In genomic region chr2:28951910-28952805, GRCh38 we compare ENCODE assay signal across 1 cellular context.
TF ChIP-seq lines count a peak whose summit lies in the region.

No MANE protein-coding gene starts in this region.

TF ChIP-seq in liver, 16 proteins besides CTCF, POLR2A, EP300 and RAD21 (continued from another document):
- peak; percentile 57 for TF ChIP-seq TAF1 (conservative IDR thresholded peaks at IDR 0.05)
- peak in 1 of 2 donors; percentile 69 for TF ChIP-seq EGR1 (IDR thresholded peaks at IDR 0.05; ENCODE audit: low read depth in 2 of 2)
- peak; percentile 86 for TF ChIP-seq ATF3 (IDR thresholded peaks at IDR 0.05)
- TF ChIP-seq YY1 (IDR thresholded peaks at IDR 0.05): peak; percentile 85
- peak; percentile 94 for TF ChIP-seq SP1 (IDR thresholded peaks at IDR 0.05)
